Comparison of ENCODE assay signal across 26 cellular contexts in the genomic region with DNA sequence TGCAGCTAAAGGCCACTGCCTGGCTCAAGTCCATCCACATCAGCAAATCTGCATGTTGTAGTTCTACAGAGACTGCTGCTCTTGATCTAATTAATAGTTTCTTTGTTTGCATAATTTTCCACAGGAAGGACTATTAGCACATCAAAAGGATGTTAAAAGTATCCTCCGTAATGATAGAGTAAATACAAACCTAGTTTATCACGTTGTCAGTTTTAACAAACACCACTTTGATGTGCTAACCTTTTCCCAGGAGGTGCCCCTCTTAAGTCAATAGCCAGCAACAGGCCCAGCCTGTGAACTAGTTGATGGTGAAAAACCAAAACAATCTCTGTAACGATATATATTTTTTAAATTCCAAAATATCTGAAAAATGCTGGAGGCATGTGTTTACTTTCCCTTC.
"Had no signal": no experiment of that assay in that cellular context is flagged by ENCODE, and none has a peak within 500 bp of the region (broad histone marks: within the 10 kb centered on the region; RNA-seq: fewer than 3 reads in every experiment).

No MANE protein-coding gene starts in this region.

- H3K27ac Mint-ChIP-seq: mesothelial cell of epicardium; naive thymus-derived CD4-positive, alpha-beta T cell; nephron progenitor cell; stimulated activated effector memory CD8-positive, alpha-beta T cell treated with anti-CD3 and anti-CD28 coated beads, Interleukin-12 subunit alpha, Interleukin-12 subunit beta, amount 100 ng/mL, for 72 hours; type B pancreatic cell had no signal

- FAIRE-seq: endothelial cell of umbilical vein, kidney had no signal

- H3K9me3 ChIP-seq: esophagus muscularis mucosa, gastroesophageal sphincter, heart left ventricle, mucosa of descending colon, prostate gland, right atrium auricular region, sigmoid colon, stomach, thyroid gland had no signal

- H3K36me3 Mint-ChIP-seq: mesothelial cell of epicardium; naive thymus-derived CD4-positive, alpha-beta T cell; stimulated activated effector memory CD8-positive, alpha-beta T cell treated with anti-CD3 and anti-CD28 coated beads, Interleukin-12 subunit alpha, Interleukin-12 subunit beta, amount 100 ng/mL, for 72 hours; type B pancreatic cell had no signal

- H3K79me2 ChIP-seq: hepatocyte had no signal

- H3K4me3 ChIP-seq: esophagus muscularis mucosa, gastroesophageal sphincter, heart left ventricle, hepatocyte, mucosa of descending colon, prostate gland, right atrium auricular region, sigmoid colon, stomach, thyroid gland had no signal

- ATAC-seq: gastroesophageal sphincter; heart left ventricle; left lobe of liver; mucosa of descending colon; naive thymus-derived CD4-positive, alpha-beta T cell; stimulated activated effector memory CD8-positive, alpha-beta T cell treated with anti-CD3 and anti-CD28 coated beads, Interleukin-12 subunit alpha, Interleukin-12 subunit beta, amount 100 ng/mL, for 72 hours had no signal

- H3K9me3 Mint-ChIP-seq: mesothelial cell of epicardium; stimulated activated effector memory CD8-positive, alpha-beta T cell treated with anti-CD3 and anti-CD28 coated beads, Interleukin-12 subunit alpha, Interleukin-12 subunit beta, amount 100 ng/mL, for 72 hours; type B pancreatic cell had no signal

- H3K27ac ChIP-seq: esophagus muscularis mucosa, foreskin keratinocyte, gastroesophageal sphincter, heart left ventricle, hepatocyte, prostate gland, right atrium auricular region, sigmoid colon, stomach, thyroid gland had no signal

- H3K4me2 ChIP-seq: hepatocyte had no signal

- H3K27me3 ChIP-seq: esophagus muscularis mucosa, foreskin keratinocyte, gastroesophageal sphincter, hepatocyte, right atrium auricular region, sigmoid colon, stomach, thyroid gland had no signal

- H2AFZ ChIP-seq: hepatocyte had no signal

- H3K4me1 ChIP-seq: esophagus muscularis mucosa, foreskin keratinocyte, gastroesophageal sphincter, heart left ventricle, prostate gland, right atrium auricular region, sigmoid colon, stomach had no signal

- DNase-seq: dermis blood vessel endothelial cell; effector memory CD4-positive, alpha-beta T cell; foreskin keratinocyte; heart left ventricle; kidney; mesenchymal stem cell; mucosa of descending colon; naive thymus-derived CD4-positive, alpha-beta T cell; nephron progenitor cell; nucleus accumbens; sigmoid colon; stimulated activated CD4-positive, alpha-beta T cell treated with anti-CD3 and anti-CD28 coated beads, Interleukin-2, amount 100 ng/mL, for 24 hours; stimulated activated CD4-positive, alpha-beta T cell treated with anti-CD3 and anti-CD28 coated beads, Interleukin-4, amount 100 ng/mL, for 24 hours; stimulated activated naive CD4-positive, alpha-beta T cell treated with Interleukin-2 at 50 U/mL for 16 hours; stomach; thyroid gland had no signal

- H3K36me3 ChIP-seq: esophagus muscularis mucosa, gastroesophageal sphincter, heart left ventricle, prostate gland, right atrium auricular region, sigmoid colon, stomach, thyroid gland had no signal
